1 cellular context compared by ENCODE assay signal in genomic region chr11:43709689-43710088, GRCh38.
A peak's percentile ranks its signal among the peaks of the same experiment; 100 is the strongest.
TF ChIP-seq lines count a peak whose summit lies in the region.

No MANE protein-coding gene starts in this region.

TF ChIP-seq in K562, 482 proteins besides CTCF, POLR2A, EP300 and RAD21:
- TF ChIP-seq E2F6 (IDR thresholded peaks at IDR 0.05; ENCODE audit: borderline replicate concordance in 1 of 2, extremely low read depth in 1 of 2, insufficient read depth in 1 of 2, insufficient read length in 1 of 2, low read depth in 1 of 2, low read length in 1 of 2, poor library complexity in 1 of 2, severe bottlenecking in 1 of 2) (peak in 1 of 2 experiments; percentile 53), RHOXF2B (CRISPR knock-in tag; conservative IDR thresholded peaks at IDR 0.05) (no peak)
- TF ChIP-seq, protein P1, sequence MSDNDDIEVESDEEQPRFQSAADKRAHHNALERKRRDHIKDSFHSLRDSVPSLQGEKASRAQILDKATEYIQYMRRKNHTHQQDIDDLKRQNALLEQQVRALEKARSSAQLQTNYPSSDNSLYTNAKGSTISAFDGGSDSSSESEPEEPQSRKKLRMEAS (CRISPR knock-in tag; IDR thresholded peaks at IDR 0.05): peak; percentile 38; the same call in 1 of the 2 replicates
TF ChIP-seq in K562: peak in this region for 2.
